Comparison of ENCODE assay signal across 14 cellular contexts in genomic region chr2:141331127-141331526, GRCh38.
A peak's percentile ranks its signal among the peaks of the same experiment; 100 is the strongest.
DNase-seq lines count a peak whose midpoint lies in the region; ATAC-seq and TF ChIP-seq lines count a peak whose summit lies in the region.
"Had no signal": no experiment of that assay in that cellular context is flagged by ENCODE, and none has a peak within 500 bp of the region (broad histone marks: within the 10 kb centered on the region; RNA-seq: fewer than 3 reads in every experiment).

No MANE protein-coding gene starts in this region.

- H3K4me1 ChIP-seq in DND-41 (ENCODE audit: insufficient read depth, low read length): peaks cover 7% of the 10 kb centered on the region; the same call in 1 of the 2 replicates
- H3K4me1 ChIP-seq in mesendoderm (ENCODE audit: control insufficient read depth, low read depth, low read length): no peaks in the 10 kb centered on the region
- no peaks in the 10 kb centered on the region for H3K4me1 ChIP-seq in tibial nerve
- H3K4me1 ChIP-seq: heart right ventricle had no signal

- POLR2A ChIA-PET in activated CD8-positive, alpha-beta T cell treated with anti-CD3 and anti-CD28 coated beads, Interleukin-2, amount 10 ng/mL, durations not matched to agents 7 days and 5 days (lab: Charles Lee): no interaction called here

- H4K5ac ChIP-seq in mesendoderm (ENCODE audit: low read length): no peak overlapping the region

- no peak overlapping the region for H3K4me3 Mint-ChIP-seq in activated CD8-positive, alpha-beta T cell treated with anti-CD3 and anti-CD28 coated beads, Interleukin-2, amount 10 ng/mL, durations not matched to agents 7 days and 5 days
- H3K4me3 Mint-ChIP-seq: T-helper 2 cell treated with Interferon-gamma antibody and Interleukin-4, amounts not matched to agents 5 μg/mL and 100 μg/mL, for 36 hours had no signal

- no peak overlapping the region for H3K4ac ChIP-seq in mesendoderm (ENCODE audit: low read depth, low read length)

- no peak overlapping the region for H3K9ac ChIP-seq in DND-41 (ENCODE audit: low read depth, low read length)
- no peak overlapping the region for H3K9ac ChIP-seq in mesendoderm (ENCODE audit: low read length)

- H2AK5ac ChIP-seq in mesendoderm (ENCODE audit: low read length): no peak overlapping the region

- no peak overlapping the region for H4K8ac ChIP-seq in mesendoderm (ENCODE audit: low read depth, low read length)

- no peaks in the 10 kb centered on the region for H3K79me1 ChIP-seq in mesendoderm (ENCODE audit: low read length)

- H3K18ac ChIP-seq in mesendoderm (ENCODE audit: low read length): no peak overlapping the region

- no peaks in the 10 kb centered on the region for H4K20me1 ChIP-seq in DND-41 (ENCODE audit: insufficient read depth, low read length)

- no peaks in the 10 kb centered on the region for H3K79me2 ChIP-seq in DND-41 (ENCODE audit: insufficient read depth, low read length)
- no peaks in the 10 kb centered on the region for H3K79me2 ChIP-seq in mesendoderm (ENCODE audit: control insufficient read depth, insufficient read depth, low read length)

- no peaks in the 10 kb centered on the region for H3K27me3 ChIP-seq in DND-41 (ENCODE audit: insufficient read depth, low read length, poor library complexity)
- H3K27me3 ChIP-seq in mesendoderm (ENCODE audit: insufficient read depth, low read length, poor library complexity): no peaks in the 10 kb centered on the region
- no peaks in the 10 kb centered on the region for H3K27me3 ChIP-seq in tibial nerve
- H3K27me3 ChIP-seq: heart right ventricle had no signal

- H3K27ac Mint-ChIP-seq in activated CD8-positive, alpha-beta T cell treated with anti-CD3 and anti-CD28 coated beads, Interleukin-2, amount 10 ng/mL, durations not matched to agents 7 days and 5 days: no peak overlapping the region
- H3K27ac Mint-ChIP-seq: T-helper 2 cell treated with Interferon-gamma antibody and Interleukin-4, amounts not matched to agents 5 μg/mL and 100 μg/mL, for 36 hours had no signal

- no peaks in the 10 kb centered on the region for H3K27me3 Mint-ChIP-seq in activated CD8-positive, alpha-beta T cell treated with anti-CD3 and anti-CD28 coated beads, Interleukin-2, amount 10 ng/mL, durations not matched to agents 7 days and 5 days (ENCODE audit: low read depth)

- CTCF ChIA-PET in activated CD8-positive, alpha-beta T cell treated with anti-CD3 and anti-CD28 coated beads, Interleukin-2, amount 10 ng/mL, durations not matched to agents 7 days and 5 days (lab: Charles Lee): no interaction called here

- H2BK5ac ChIP-seq in mesendoderm (ENCODE audit: low read length): no peak overlapping the region

- H3K36me3 ChIP-seq in DND-41 (ENCODE audit: insufficient read depth, low read length): no peaks in the 10 kb centered on the region
- no peaks in the 10 kb centered on the region for H3K36me3 ChIP-seq in mesendoderm (ENCODE audit: control insufficient read depth, insufficient read depth, low read length)
- H3K36me3 ChIP-seq in tibial nerve: no peaks in the 10 kb centered on the region
- H3K36me3 ChIP-seq: heart right ventricle had no signal

- H3K56ac ChIP-seq in mesendoderm (ENCODE audit: low read length): no peak overlapping the region

- H3K27ac ChIP-seq in DND-41 (ENCODE audit: low read length) (no peak overlapping the region), mesendoderm (ENCODE audit: low read depth, low read length) (no peak overlapping the region), tibial nerve (no peak overlapping the region)
- H3K27ac ChIP-seq: heart right ventricle, skin epidermis had no signal

- no peak for TF ChIP-seq CTCF in DND-41 (IDR thresholded peaks at IDR 0.05; ENCODE audit: borderline replicate concordance, extremely low read depth, low read length, poor library complexity, severe bottlenecking)
- no peak for TF ChIP-seq CTCF in NB4 (IDR thresholded peaks at IDR 0.05; ENCODE audit: low read depth, low read length)
- no peak for TF ChIP-seq CTCF in cardiac fibroblast (IDR thresholded peaks at IDR 0.05; ENCODE audit: low read depth, low read length)
- no peak for TF ChIP-seq CTCF in tibial nerve (IDR thresholded peaks at IDR 0.05)

- H2BK120ac ChIP-seq in mesendoderm (ENCODE audit: low read depth, low read length): no peak overlapping the region

- no CpG with 5 or more reads among the region's 1 CpG for WGBS in mesendoderm (ENCODE audit: extremely low coverage, insufficient coverage, low lambda C conversion rate)
- WGBS in tibial nerve, 2 donors: 83 to 88% methylated on average over 1 of the region's 1 CpG

- H3K4me1 Mint-ChIP-seq in activated CD8-positive, alpha-beta T cell treated with anti-CD3 and anti-CD28 coated beads, Interleukin-2, amount 10 ng/mL, durations not matched to agents 7 days and 5 days (ENCODE audit: low read depth): no peaks in the 10 kb centered on the region

- H2BK15ac ChIP-seq in mesendoderm (replicated peaks; ENCODE audit: low read depth): no peak overlapping the region

- ATAC-seq in DND-41 (ENCODE audit: insufficient read depth, low read depth) (peak; percentile 60; the same call in 2 of the 3 replicates), GM21529 (IDR thresholded peaks at IDR 0.05; ENCODE audit: unreplicated experiment) (no peak), HG03457 (IDR thresholded peaks at IDR 0.05; ENCODE audit: unreplicated experiment) (no peak)
- no peak for ATAC-seq in activated CD8-positive, alpha-beta T cell treated with anti-CD3 and anti-CD28 coated beads, Interleukin-2, amount 10 ng/mL, durations not matched to agents 7 days and 5 days
- ATAC-seq: heart right ventricle had no signal

- H3K36me3 Mint-ChIP-seq in activated CD8-positive, alpha-beta T cell treated with anti-CD3 and anti-CD28 coated beads, Interleukin-2, amount 10 ng/mL, durations not matched to agents 7 days and 5 days (ENCODE audit: low read depth): no peaks in the 10 kb centered on the region

- peak overlapping the region; percentile 53; the same call in 1 of the 2 replicates for H2AFZ ChIP-seq in DND-41 (ENCODE audit: low read depth, low read length)

- H3K4me3 ChIP-seq in DND-41 (ENCODE audit: low read depth in 1 of 2, low read length in 2 of 2) (no peak overlapping the region), NB4 (ENCODE audit: low read depth, low read length) (no peak overlapping the region), cardiac fibroblast (replicated peaks in 1 of 2; ENCODE audit: low read depth in 2 of 2, low read length in 2 of 2) (no peak overlapping the region), mesendoderm (ENCODE audit: low read length) (no peak overlapping the region), tibial nerve (no peak overlapping the region)
- H3K4me3 ChIP-seq: heart right ventricle, skin epidermis had no signal

- H3K23ac ChIP-seq in mesendoderm (ENCODE audit: low read length): no peak overlapping the region

- H3K4me2 ChIP-seq in DND-41 (ENCODE audit: insufficient read depth, low read length) (no peak overlapping the region), mesendoderm (ENCODE audit: low read length) (no peak overlapping the region)

- H3K9me3 ChIP-seq in DND-41 (ENCODE audit: insufficient read depth, low read length, severe bottlenecking) (no peaks in the 10 kb centered on the region), tibial nerve (no peaks in the 10 kb centered on the region)

- DNase-seq in DND-41 (no peak), NB4 (ENCODE audit: low read depth) (peak; percentile 45), cardiac fibroblast (ENCODE audit: low read depth in 2 of 2) (peak; percentile 70 to 73), mesendoderm (peak; percentile 36), tibial nerve (ENCODE audit: low spot score in 2 of 2) (no peak)
- no peak for DNase-seq in activated CD8-positive, alpha-beta T cell treated with anti-CD3 and anti-CD28 coated beads, Interleukin-2, amount 10 ng/mL, durations not matched to agents 7 days and 5 days
- DNase-seq: activated CD8-positive, alpha-beta memory T cell treated with anti-CD3 and anti-CD28 coated beads, Interleukin-2, amount 50 U/mL, for 48 hours; heart right ventricle; Karpas-422; midbrain had no signal

- TF ChIP-seq POLR2A in NB4 (IDR thresholded peaks at IDR 0.05; ENCODE audit: extremely low read depth, insufficient read length): no peak
- no peak for TF ChIP-seq POLR2A in tibial nerve (IDR thresholded peaks at IDR 0.05)

- no peak for TF ChIP-seq EP300 in tibial nerve (IDR thresholded peaks at IDR 0.05)

- H3K9me3 Mint-ChIP-seq in activated CD8-positive, alpha-beta T cell treated with anti-CD3 and anti-CD28 coated beads, Interleukin-2, amount 10 ng/mL, durations not matched to agents 7 days and 5 days (ENCODE audit: insufficient read depth): no peaks in the 10 kb centered on the region

Comparison
In these comparisons a context has a peak if more than half of its experiments do, and no peak if none do; other contexts are left out.
1. DNase-seq: peak in NB4 (single experiment), cardiac fibroblast (2 of 2) and mesendoderm (single experiment); none in DND-41 (single experiment), activated CD8-positive, alpha-beta T cell treated with anti-CD3 and anti-CD28 coated beads, Interleukin-2, amount 10 ng/mL, durations not matched to agents 7 days and 5 days (single experiment) and tibial nerve (0 of 2).